ENCODE assay signal across 1 cellular context in genomic region chr21:45867041-45867630, GRCh38.
TF ChIP-seq lines count a peak whose summit lies in the region.

No MANE protein-coding gene starts in this region.

TF ChIP-seq in WTC11, 78 proteins besides CTCF, POLR2A, EP300 and RAD21 (continued from another document):
- TF ChIP-seq ZNF512 (CRISPR knock-in tag; IDR thresholded peaks at IDR 0.05; ENCODE audit: borderline replicate concordance) (no peak), ZMAT4 (CRISPR knock-in tag; IDR thresholded peaks at IDR 0.05) (no peak), USF1 (CRISPR knock-in tag; IDR thresholded peaks at IDR 0.05) (no peak), CREM (CRISPR knock-in tag; IDR thresholded peaks at IDR 0.05) (no peak), PRDM15 (CRISPR knock-in tag; IDR thresholded peaks at IDR 0.05) (no peak), CREB1 (CRISPR knock-in tag; IDR thresholded peaks at IDR 0.05) (no peak), ZNF671 (CRISPR knock-in tag; IDR thresholded peaks at IDR 0.05) (no peak), NR3C1 (CRISPR knock-in tag; conservative IDR thresholded peaks at IDR 0.05; ENCODE audit: low read depth) (no peak)
